ENCODE assay signal across 18 cellular contexts in genomic region chr12:11360205-11360883, GRCh38. TPM values are rescaled to one million over a fixed set of nuclear protein-coding genes. Genes with fewer than 3 reads are reported as not detected.
"Had no signal": no experiment of that assay in that cellular context is flagged by ENCODE, and none has a peak within 500 bp of the region (broad histone marks: within the 10 kb centered on the region; RNA-seq: fewer than 3 reads in every experiment).

No MANE protein-coding gene starts in this region.

RNA-seq across cellular contexts. Expression of gene PRB2, which starts 35.0 kb away (rescaled TPM):
- total RNA-seq: activated CD8-positive, alpha-beta memory T cell treated with anti-CD3 and anti-CD28 coated beads for 36 hours; activated naive CD8-positive, alpha-beta T cell treated with anti-CD3 and anti-CD28 coated beads for 36 hours; activated T-helper 1 cell treated with anti-CD3 and anti-CD28 coated beads, Interleukin-12 subunit alpha, Interleukin-12 subunit beta, Interleukin-2, Interleukin-4 antibody, amounts not matched to agents 30 ng/mL and 10 ng/mL and 1 ng/mL, durations not matched to agents 14 hours and 24 hours and 36 hours; breast epithelium; cerebellum; dermis microvascular lymphatic vessel endothelial cell; gastrocnemius medialis; heart left ventricle; left lobe of liver; lung microvascular endothelial cell; neural crest cell; osteocyte; psoas muscle; right lobe of liver; upper lobe of left lung had no signal
- polyA plus RNA-seq: esophagus, heart left ventricle, immature natural killer cell, psoas muscle had no signal

RNA-seq across cellular contexts. Expression of gene PRB4, which starts 50.1 kb away (rescaled TPM):
- total RNA-seq: activated CD8-positive, alpha-beta memory T cell treated with anti-CD3 and anti-CD28 coated beads for 36 hours; activated naive CD8-positive, alpha-beta T cell treated with anti-CD3 and anti-CD28 coated beads for 36 hours; activated T-helper 1 cell treated with anti-CD3 and anti-CD28 coated beads, Interleukin-12 subunit alpha, Interleukin-12 subunit beta, Interleukin-2, Interleukin-4 antibody, amounts not matched to agents 30 ng/mL and 10 ng/mL and 1 ng/mL, durations not matched to agents 14 hours and 24 hours and 36 hours; breast epithelium; cerebellum; dermis microvascular lymphatic vessel endothelial cell; gastrocnemius medialis; heart left ventricle; left lobe of liver; lung microvascular endothelial cell; neural crest cell; osteocyte; psoas muscle; right lobe of liver; testis had no signal
- polyA plus RNA-seq: esophagus, heart left ventricle, immature natural killer cell, psoas muscle had no signal
